Comparison of ENCODE assay signal across 8 cellular contexts in genomic region chr7:87934699-87935372, GRCh38. TPM values are rescaled to one million over a fixed set of nuclear protein-coding genes. Genes with fewer than 3 reads are reported as not detected.
DNase-seq lines count a peak whose midpoint lies in the region; ATAC-seq and TF ChIP-seq lines count a peak whose summit lies in the region.

No MANE protein-coding gene starts in this region.

- TF ChIP-seq CTCF in retinal pigment epithelial cell (conservative IDR thresholded peaks at IDR 0.05; ENCODE audit: low read depth, low read length), result no peak

- in situ Hi-C loops in Caki2 (cut with HindIII; ENCODE audit: low pct_unique_long_range_greater_than_20kb, low sequenced_read_pairs), result no loop called here

- peak; percentile 23 for DNase-seq in Caki2 (ENCODE audit: low read depth)
- peak; percentile 65 for DNase-seq in NCI-H345 (lab: John Stamatoyannopoulos, UW)
- peak in 46 of 58 donors; percentile 6 to 71 (median 36) for DNase-seq in anterior cingulate cortex (lab: John Stamatoyannopoulos, UW)
- DNase-seq in hypothalamus (lab: John Stamatoyannopoulos, UW), result peak in 37 of 51 donors; percentile 4 to 87 (median 35)
- no peak for DNase-seq in retinal pigment epithelial cell (ENCODE audit: low read depth)

- ATAC-seq in GM21528 (IDR thresholded peaks at IDR 0.05; ENCODE audit: low FRiP score, unreplicated experiment), result peak; percentile 14
- ATAC-seq in HG03196 (IDR thresholded peaks at IDR 0.05; ENCODE audit: unreplicated experiment), result no peak
- no peak for ATAC-seq in HG02678 (IDR thresholded peaks at IDR 0.05; ENCODE audit: unreplicated experiment)

- peak overlapping the region; percentile 73 for H3K4me3 ChIP-seq in retinal pigment epithelial cell (ENCODE audit: low read length)

RNA-seq across cellular contexts. Expression of gene ADAM22, which starts 0.8 kb away (rescaled TPM):
- total RNA-seq in Caki2 (2014; rRNA removed; shearing (Covaris generic); ENCODE audit: low replicate concordance), result 0.37 and 0.61 TPM in 2 replicates

RNA-seq across cellular contexts. Expression of gene DBF4, which starts 58.5 kb away (rescaled TPM):
- 27.4 and 63.2 TPM in 2 replicates for total RNA-seq in Caki2 (2014; rRNA removed; shearing (Covaris generic); ENCODE audit: low replicate concordance)

RNA-seq across cellular contexts. Expression of gene SLC25A40, which starts 58.7 kb away (rescaled TPM):
- total RNA-seq in Caki2 (2014; rRNA removed; shearing (Covaris generic); ENCODE audit: low replicate concordance), result 7.4 and 15.3 TPM in 2 replicates
